In the genomic region with DNA sequence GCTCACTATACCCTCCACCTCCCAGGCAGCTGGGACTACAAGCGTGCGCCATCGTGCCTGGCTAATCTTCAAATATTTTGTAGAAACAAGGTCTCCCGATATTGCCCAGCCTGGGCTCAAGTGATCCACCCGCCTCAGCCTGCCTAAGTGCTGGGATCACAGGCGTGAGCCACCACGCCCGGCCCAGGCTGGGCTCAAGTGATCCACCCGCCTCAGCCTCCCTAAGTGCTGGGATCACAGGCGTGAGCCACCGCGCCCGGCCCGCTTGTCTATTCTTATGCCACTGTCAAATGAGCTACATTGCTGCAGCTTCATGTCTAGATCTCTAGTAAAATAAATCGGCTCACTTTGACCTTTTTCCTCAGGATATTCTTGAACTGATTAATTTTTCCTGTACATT, we compare ENCODE assay signal across 17 cellular contexts.
"Had no signal": no experiment of that assay in that cellular context is flagged by ENCODE, and none has a peak within 500 bp of the region (broad histone marks: within the 10 kb centered on the region; RNA-seq: fewer than 3 reads in every experiment).

No MANE protein-coding gene starts in this region.

- H3K4me1 ChIP-seq: body of pancreas, tibial artery had no signal

- H3K36me3 ChIP-seq: adrenal gland, gastroesophageal sphincter, tibial artery, vagina had no signal

- H3K4me3 Mint-ChIP-seq: activated CD4-positive, alpha-beta memory T cell treated with anti-CD3 and anti-CD28 coated beads, Interleukin-2, amount 10 ng/mL, durations not matched to agents 7 days and 5 days; activated CD4-positive, alpha-beta T cell treated with anti-CD3 and anti-CD28 coated beads for 36 hours; central memory CD8-positive, alpha-beta T cell; dendritic cell treated with granulocyte-macrophage colony-stimulating factor and Interleukin-4, amounts not matched to agents 40 ng/mL and 50 ng/mL, for 4 days; effector memory CD8-positive, alpha-beta T cell; naive thymus-derived CD8-positive, alpha-beta T cell had no signal

- H3K27ac Mint-ChIP-seq: activated CD4-positive, alpha-beta memory T cell treated with anti-CD3 and anti-CD28 coated beads, Interleukin-2, amount 10 ng/mL, durations not matched to agents 7 days and 5 days; activated CD4-positive, alpha-beta T cell treated with anti-CD3 and anti-CD28 coated beads for 36 hours; activated naive CD4-positive, alpha-beta T cell treated with anti-CD3 and anti-CD28 coated beads for 36 hours; dendritic cell treated with granulocyte-macrophage colony-stimulating factor and Interleukin-4, amounts not matched to agents 40 ng/mL and 50 ng/mL, for 4 days had no signal

- H3K9me3 Mint-ChIP-seq: activated CD4-positive, alpha-beta memory T cell treated with anti-CD3 and anti-CD28 coated beads, Interleukin-2, amount 10 ng/mL, durations not matched to agents 7 days and 5 days; activated naive CD4-positive, alpha-beta T cell treated with anti-CD3 and anti-CD28 coated beads for 36 hours; central memory CD8-positive, alpha-beta T cell; dendritic cell treated with granulocyte-macrophage colony-stimulating factor and Interleukin-4, amounts not matched to agents 40 ng/mL and 50 ng/mL, for 4 days; effector memory CD8-positive, alpha-beta T cell; naive thymus-derived CD8-positive, alpha-beta T cell had no signal

- ATAC-seq: activated CD4-positive, alpha-beta T cell treated with anti-CD3 and anti-CD28 coated beads for 36 hours; body of pancreas; effector memory CD8-positive, alpha-beta T cell; gastroesophageal sphincter; naive thymus-derived CD8-positive, alpha-beta T cell had no signal

- DNase-seq: activated CD4-positive, alpha-beta memory T cell treated with anti-CD3 and anti-CD28 coated beads, Interleukin-2, amount 10 ng/mL, durations not matched to agents 7 days and 5 days; activated CD4-positive, alpha-beta T cell treated with anti-CD3 and anti-CD28 coated beads for 36 hours; activated naive CD4-positive, alpha-beta T cell treated with anti-CD3 and anti-CD28 coated beads for 36 hours; adrenal gland; body of pancreas; effector memory CD8-positive, alpha-beta T cell; hippocampal formation; mucosa of descending colon; naive thymus-derived CD8-positive, alpha-beta T cell; T-helper 9 cell had no signal

- H3K27me3 Mint-ChIP-seq: activated CD4-positive, alpha-beta T cell treated with anti-CD3 and anti-CD28 coated beads for 36 hours; dendritic cell treated with granulocyte-macrophage colony-stimulating factor and Interleukin-4, amounts not matched to agents 40 ng/mL and 50 ng/mL, for 4 days had no signal

- H3K27ac ChIP-seq: adrenal gland, body of pancreas, epithelial cell of prostate, gastroesophageal sphincter, tibial artery, vagina had no signal

- H3K4me1 Mint-ChIP-seq: activated CD4-positive, alpha-beta memory T cell treated with anti-CD3 and anti-CD28 coated beads, Interleukin-2, amount 10 ng/mL, durations not matched to agents 7 days and 5 days; central memory CD8-positive, alpha-beta T cell had no signal

- H3K9me3 ChIP-seq: adrenal gland, body of pancreas, gastroesophageal sphincter, mucosa of descending colon, tibial artery, vagina had no signal

- H3K4me3 ChIP-seq: adrenal gland, body of pancreas, gastroesophageal sphincter, lung, mucosa of descending colon, tibial artery had no signal

- H3K27me3 ChIP-seq: adrenal gland, body of pancreas, vagina had no signal
